ENCODE assay signal across 17 cellular contexts in the genomic region with DNA sequence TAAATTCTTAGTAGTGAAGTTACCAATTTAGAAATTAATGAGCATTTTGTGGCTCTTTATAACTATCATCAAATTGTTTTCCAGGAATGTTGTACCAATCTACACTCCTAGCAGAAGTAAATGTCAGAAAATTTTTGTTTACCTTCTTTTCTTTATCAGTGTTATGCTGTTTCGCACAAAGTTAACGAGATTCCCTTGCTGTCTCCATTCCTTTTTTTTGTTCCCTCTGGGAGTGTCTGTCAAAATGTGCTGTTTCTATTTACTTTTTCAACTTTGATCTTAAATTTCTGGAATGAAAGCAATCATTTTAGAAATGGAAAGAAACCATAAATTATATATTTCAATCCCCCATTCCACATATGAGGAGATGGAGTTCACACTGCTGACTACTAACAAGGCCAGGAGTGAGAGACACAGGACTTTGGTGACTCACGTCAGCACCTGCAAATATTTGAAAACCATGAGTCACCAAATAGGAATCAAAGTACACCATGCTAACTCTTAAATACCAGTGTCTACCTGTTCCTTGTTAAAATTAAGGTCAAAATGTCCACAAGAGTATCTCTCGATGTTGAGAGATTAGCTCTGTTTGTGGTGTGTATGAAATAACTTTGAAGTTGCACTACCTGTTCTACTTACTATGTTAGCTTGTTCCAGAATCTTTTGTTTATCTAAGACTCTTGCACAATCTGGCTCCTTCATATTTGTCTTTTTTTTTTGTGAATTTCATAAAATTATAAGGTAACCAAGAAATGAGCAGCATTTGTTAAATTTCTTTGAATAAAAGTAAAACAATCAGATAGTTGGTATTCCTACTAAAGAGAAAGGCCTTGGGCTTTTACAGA.
DNase-seq lines count a peak whose midpoint lies in the region; ATAC-seq, FAIRE-seq and TF ChIP-seq lines count a peak whose summit lies in the region.
"Had no signal": no experiment of that assay in that cellular context is flagged by ENCODE, and none has a peak within 500 bp of the region (broad histone marks: within the 10 kb centered on the region; RNA-seq: fewer than 3 reads in every experiment).

No MANE protein-coding gene starts in this region.

- POLR2A ChIA-PET in HepG2 (lab: Yijun Ruan, JAX): interaction anchor here (1.0 to 3.5 kb wide), 2 partner anchors 12 to 16 kb away, joined by 3 to 25 read pairs; no protein-coding TSS in a partner anchor

- ATAC-seq in HepG2 (peak; percentile 97), GM19452 (IDR thresholded peaks at IDR 0.05; ENCODE audit: unreplicated experiment) (no peak), Right ventricle myocardium superior (ENCODE audit: poor library complexity) (no peak)
- ATAC-seq: gastroesophageal sphincter, K562 had no signal

- WGBS in mammary epithelial cell (ENCODE audit: low coverage, missing lambda C conversion rate): 45% methylated on average over 4 of the region's 4 CpGs
- 0% methylated on average over 4 of the region's 4 CpGs for WGBS in HepG2 (ENCODE audit: low lambda C conversion rate)

- TF ChIP-seq RAD21 in HepG2 (CRISPR knock-in tag; IDR thresholded peaks at IDR 0.05): no peak

- dilution Hi-C loops in mammary epithelial cell (cut with HindIII; ENCODE audit: low sequenced_read_pairs): no loop called here

- intact Hi-C loops in mammary epithelial cell (cut with micrococcal nuclease) (no loop called here), HepG2 (cut with micrococcal nuclease; ENCODE audit: unreplicated experiment) (loop anchor here (1.0 to 5.0 kb wide), 3 partner anchors 12 to 934 kb away; no protein-coding TSS in a partner anchor), Right ventricle myocardium superior (cut with DNase I) (no loop called here)

- TF ChIP-seq EP300 in HepG2 (IDR thresholded peaks at IDR 0.05; ENCODE audit: low read depth in 2 of 2, low read length in 2 of 2) (peak; percentile 78 to 97), HepG2 (CRISPR knock-in tag; IDR thresholded peaks at IDR 0.05; ENCODE audit: borderline replicate concordance) (peak; percentile 91)

- H3K27ac ChIP-seq in mammary epithelial cell (ENCODE audit: insufficient read depth, low read depth, low read length) (no peak overlapping the region), HepG2 (ENCODE audit: extremely low read length, insufficient read depth, low read length) (peak overlapping the region; percentile 97)
- H3K27ac ChIP-seq: gastroesophageal sphincter, neutrophil, spleen, thoracic aorta had no signal

- FAIRE-seq in HepG2 (lab: Jason Lieb, UNC): peak; percentile 90
- FAIRE-seq: astrocyte, K562 had no signal

- H3K9ac ChIP-seq in mammary epithelial cell (ENCODE audit: insufficient read depth, low read length): no peak overlapping the region
- H3K9ac ChIP-seq in HepG2 (ENCODE audit: insufficient read depth, low read depth, low read length): peak overlapping the region; percentile 79

- TF ChIP-seq CTCF in mammary epithelial cell (conservative IDR thresholded peaks at IDR 0.05 in 1 of 2, IDR thresholded peaks at IDR 0.05 in 1 of 2; ENCODE audit: extremely low read depth in 1 of 2, insufficient read depth in 1 of 2, low read depth in 1 of 2, low read length in 2 of 2): no peak
- no peak for TF ChIP-seq CTCF in HepG2 (CRISPR knock-in tag; IDR thresholded peaks at IDR 0.05)

- in situ Hi-C loops in mammary epithelial cell (cut with MboI; ENCODE audit: low sequenced_read_pairs in 2 of 2) (no loop called here), HepG2 (cut with HindIII; ENCODE audit: extremely low pct_ligation_motif_present, low pct_unique_long_range_greater_than_20kb) (no loop called here)

- H3K36me3 ChIP-seq in mammary epithelial cell (ENCODE audit: insufficient read depth, low read length) (no peaks in the 10 kb centered on the region), HepG2 (replicated peaks in 1 of 2; ENCODE audit: control insufficient read depth in 1 of 2, insufficient read depth in 2 of 2, low read length in 2 of 2) (no peaks in the 10 kb centered on the region)
- H3K36me3 ChIP-seq: gastroesophageal sphincter, neutrophil, spleen, thoracic aorta had no signal

- BruUV-seq in mammary epithelial cell (replicated peaks; lab: Mats Ljungman, UMichigan) (no TSS peak), HepG2 (replicated peaks; lab: Mats Ljungman, UMichigan) (TSS peak; percentile 94)

- CTCF ChIA-PET in mammary epithelial cell (lab: Charles Lee; ENCODE audit: low non-redundant PET) (no interaction called here), HepG2 (lab: Yijun Ruan, JAX; ENCODE audit: low intra/inter-chr PET ratio, low total read pairs) (no interaction called here)

- peak; percentile 71 for DNase-seq in SIG-M5 treated with dmso at 0.1 percent for 504 hours (lab: John Stamatoyannopoulos, UW; ENCODE audit: unreplicated experiment)
- no peak for DNase-seq in SIG-M5 (lab: John Stamatoyannopoulos, UW)
- DNase-seq in mammary epithelial cell: peak; percentile 95
- DNase-seq in HepG2 (ENCODE audit: low spot score): peak; percentile 99
- DNase-seq in anterior cingulate cortex (lab: John Stamatoyannopoulos, UW): no peak
- no peak for DNase-seq in stimulated activated CD4-positive, alpha-beta T cell treated with anti-CD3 and anti-CD28 coated beads, Interleukin-12 subunit alpha, Interleukin-12 subunit beta, amount 100 ng/mL, for 4 hours
- no peak for DNase-seq in Right ventricle myocardium superior
- DNase-seq: DMS79; effector memory CD4-positive, alpha-beta T cell; NCI-H1694 treated with DMSO at 0.1 percent for 48 hours; spleen had no signal

- no peaks in the 10 kb centered on the region for H3K79me2 ChIP-seq in mammary epithelial cell (ENCODE audit: insufficient read depth, low read length)
- H3K79me2 ChIP-seq in HepG2 (ENCODE audit: insufficient read depth, low read length): no peaks in the 10 kb centered on the region

- H2AFZ ChIP-seq in mammary epithelial cell (ENCODE audit: low read depth, low read length) (no peak overlapping the region), HepG2 (ENCODE audit: low read length) (no peak overlapping the region)

- H4K20me1 ChIP-seq in mammary epithelial cell (ENCODE audit: insufficient read depth, low read length): no peaks in the 10 kb centered on the region
- no peaks in the 10 kb centered on the region for H4K20me1 ChIP-seq in HepG2 (ENCODE audit: insufficient read depth, low read length)

- H3K9me3 ChIP-seq in mammary epithelial cell (replicated peaks; ENCODE audit: insufficient read depth, low read length) (no peaks in the 10 kb centered on the region), HepG2 (ENCODE audit: low read length) (peaks cover 9% of the 10 kb centered on the region; the same call in 1 of the 2 replicates)
- H3K9me3 ChIP-seq: gastroesophageal sphincter, neutrophil, spleen, thoracic aorta had no signal

- H3K4me1 ChIP-seq in mammary epithelial cell (ENCODE audit: insufficient read depth, low read length) (peaks cover 16% of the 10 kb centered on the region), HepG2 (ENCODE audit: insufficient read depth, low read length) (peaks cover 75% of the 10 kb centered on the region)
- H3K4me1 ChIP-seq: gastroesophageal sphincter, spleen had no signal

- no peak overlapping the region for H3K4me3 ChIP-seq in mammary epithelial cell (replicated peaks in 1 of 3; ENCODE audit: insufficient read depth in 1 of 3, low read depth in 2 of 3, low read length in 3 of 3)
- peak overlapping the region; percentile 24 to 57 (median 46); a peak in 5 of 6 replicates for H3K4me3 ChIP-seq in HepG2 (replicated peaks in 1 of 3; ENCODE audit: insufficient read depth in 1 of 3, low read depth in 2 of 3, low read length in 3 of 3)
- H3K4me3 ChIP-seq: gastroesophageal sphincter, K562, spleen, thoracic aorta had no signal

- H3K27me3 ChIP-seq in mammary epithelial cell (ENCODE audit: insufficient read depth, low read length): no peaks in the 10 kb centered on the region
- no peaks in the 10 kb centered on the region for H3K27me3 ChIP-seq in HepG2 (ENCODE audit: control insufficient read depth in 1 of 2, insufficient read depth in 2 of 2, low read length in 2 of 2)
- H3K27me3 ChIP-seq: gastroesophageal sphincter, neutrophil, spleen had no signal

- H3K4me2 ChIP-seq in mammary epithelial cell (ENCODE audit: insufficient read depth, low read depth, low read length) (peak overlapping the region; percentile 67), HepG2 (ENCODE audit: low read depth, low read length) (peak overlapping the region; percentile 75)

- 0 out of 4 replicates have a peak, but pooled peaks of 1 of the 2 experiments have one; percentile 43 for TF ChIP-seq POLR2A in HepG2 (IDR thresholded peaks at IDR 0.05; ENCODE audit: insufficient read depth in 1 of 2, low read depth in 2 of 2, low read length in 2 of 2)

TF ChIP-seq in HepG2, 621 proteins besides CTCF, POLR2A, EP300 and RAD21 (continues in another document):
- TF ChIP-seq ZNF619 (CRISPR knock-in tag; IDR thresholded peaks at IDR 0.05): no peak
- TF ChIP-seq KLF11 (CRISPR knock-in tag; IDR thresholded peaks at IDR 0.05): no peak
- TF ChIP-seq ZNF329 (CRISPR knock-in tag; IDR thresholded peaks at IDR 0.05; ENCODE audit: low read depth): no peak
- 0 out of 2 replicates have a peak, but pooled peaks have one; percentile 46 for TF ChIP-seq SP5 (CRISPR knock-in tag; IDR thresholded peaks at IDR 0.05; ENCODE audit: borderline replicate concordance, low read depth)
- 0 out of 2 replicates have a peak, but pooled peaks have one; percentile 18 for TF ChIP-seq ZFP1 (CRISPR knock-in tag; IDR thresholded peaks at IDR 0.05)
- TF ChIP-seq MEF2D (CRISPR knock-in tag; IDR thresholded peaks at IDR 0.05): peak; percentile 67; the same call in 1 of the 2 replicates
- TF ChIP-seq, protein P1, sequence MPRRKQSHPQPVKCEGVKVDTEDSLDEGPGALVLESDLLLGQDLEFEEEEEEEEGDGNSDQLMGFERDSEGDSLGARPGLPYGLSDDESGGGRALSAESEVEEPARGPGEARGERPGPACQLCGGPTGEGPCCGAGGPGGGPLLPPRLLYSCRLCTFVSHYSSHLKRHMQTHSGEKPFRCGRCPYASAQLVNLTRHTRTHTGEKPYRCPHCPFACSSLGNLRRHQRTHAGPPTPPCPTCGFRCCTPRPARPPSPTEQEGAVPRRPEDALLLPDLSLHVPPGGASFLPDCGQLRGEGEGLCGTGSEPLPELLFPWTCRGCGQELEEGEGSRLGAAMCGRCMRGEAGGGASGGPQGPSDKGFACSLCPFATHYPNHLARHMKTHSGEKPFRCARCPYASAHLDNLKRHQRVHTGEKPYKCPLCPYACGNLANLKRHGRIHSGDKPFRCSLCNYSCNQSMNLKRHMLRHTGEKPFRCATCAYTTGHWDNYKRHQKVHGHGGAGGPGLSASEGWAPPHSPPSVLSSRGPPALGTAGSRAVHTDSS (CRISPR knock-in tag; conservative IDR thresholded peaks at IDR 0.05): no peak
- peak; percentile 58; the same call in 1 of the 2 replicates for TF ChIP-seq NKX3-1 (CRISPR knock-in tag; IDR thresholded peaks at IDR 0.05)
- TF ChIP-seq NONO (IDR thresholded peaks at IDR 0.05): no peak
- peak; percentile 66; the same call in 1 of the 2 replicates for TF ChIP-seq NONO (CRISPR knock-in tag; conservative IDR thresholded peaks at IDR 0.05)
- TF ChIP-seq MIER2 (CRISPR knock-in tag; IDR thresholded peaks at IDR 0.05): peak; percentile 68; the same call in 1 of the 2 replicates
- no peak for TF ChIP-seq ZNF773 (CRISPR knock-in tag; IDR thresholded peaks at IDR 0.05; ENCODE audit: borderline replicate concordance)
- no peak for TF ChIP-seq GPN1 (CRISPR knock-in tag; IDR thresholded peaks at IDR 0.05; ENCODE audit: borderline replicate concordance)

Comparison
In these comparisons a context has a peak if more than half of its experiments do, and no peak if none do; other contexts are left out.
1. DNase-seq: peak in SIG-M5 treated with dmso at 0.1 percent for 504 hours (single experiment), mammary epithelial cell (single experiment) and HepG2 (single experiment); none in SIG-M5 (single experiment), anterior cingulate cortex (0 of 58), stimulated activated CD4-positive, alpha-beta T cell treated with anti-CD3 and anti-CD28 coated beads, Interleukin-12 subunit alpha, Interleukin-12 subunit beta, amount 100 ng/mL, for 4 hours (single experiment) and Right ventricle myocardium superior (single experiment).
2. H3K4me3 ChIP-seq: peak in HepG2 (3 of 3); none in mammary epithelial cell (0 of 3).